8 cellular contexts compared by ENCODE assay signal in the genomic region with DNA sequence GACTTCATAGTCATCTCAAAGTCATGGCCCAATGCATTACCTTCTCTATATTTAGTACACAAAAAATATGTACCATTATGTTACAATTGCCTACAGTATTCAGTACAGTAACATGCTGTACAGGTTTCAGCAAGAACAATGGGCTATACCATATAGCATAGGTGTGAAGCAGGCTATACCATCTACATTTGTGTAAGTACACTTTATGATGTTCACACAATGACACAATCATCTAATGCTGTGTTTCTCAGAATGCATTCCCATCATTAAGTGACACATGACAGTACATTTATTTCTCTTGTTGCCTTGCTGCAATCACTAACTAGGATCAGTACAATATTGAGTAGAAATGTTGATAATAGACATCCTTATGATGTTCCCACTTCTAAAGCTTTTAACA.
"Had no signal": no experiment of that assay in that cellular context is flagged by ENCODE, and none has a peak within 500 bp of the region (broad histone marks: within the 10 kb centered on the region; RNA-seq: fewer than 3 reads in every experiment).

No MANE protein-coding gene starts in this region.

- ATAC-seq: HCT116, HepG2 had no signal

- H3K27ac ChIP-seq: GM23248, HL-60 had no signal

- FAIRE-seq: HepG2 had no signal

- H3K4me3 ChIP-seq: GM23248, HAP-1 had no signal

- DNase-seq: GM23248, GOT3, H7, KG1 had no signal

- H3K4me1 ChIP-seq: HAP-1 had no signal
